Comparison of ENCODE assay signal across 8 cellular contexts in genomic region chrX:47836164-47837072, GRCh38. TPM values are rescaled to one million over a fixed set of nuclear protein-coding genes. Genes with fewer than 3 reads are reported as not detected.
DNase-seq lines count a peak whose midpoint lies in the region; ATAC-seq and TF ChIP-seq lines count a peak whose summit lies in the region.

ZNF81 (plus strand) TSS chrX:47836902; CDS start chrX:47846268, 9,366 bp downstream.

- peaks cover 3% of the 10 kb centered on the region in 2 donors for H3K36me3 Mint-ChIP-seq in CD14-positive monocyte

- intact Hi-C loops in CD14-positive monocyte (cut with micrococcal nuclease), result loop anchor here (5.0 to 10.0 kb wide), 3 partner anchors 182 to 642 kb away; partner anchors contain the start of genes ELK1 (in 1 of the 2), UBA1 (in 1 of the 2) and UXT (in 1 of the 2)

- no peaks in the 10 kb centered on the region for H3K9me3 Mint-ChIP-seq in CD14-positive monocyte

- peaks cover 19% of the 10 kb centered on the region for H3K4me1 Mint-ChIP-seq in CD14-positive monocyte

- TF ChIP-seq CTCF in CD14-positive monocyte (IDR thresholded peaks at IDR 0.05), result no peak

- peak; percentile 93 for ATAC-seq in GM19395 (IDR thresholded peaks at IDR 0.05; ENCODE audit: unreplicated experiment)
- ATAC-seq in HG03558 (IDR thresholded peaks at IDR 0.05; ENCODE audit: extremely low read depth, unreplicated experiment), result peak; percentile 76
- peak; percentile 98 for ATAC-seq in left lobe of liver

- H3K27me3 Mint-ChIP-seq in CD14-positive monocyte (ENCODE audit: low read depth in 3 of 3), result peaks cover 0 to 9% (median 0%) of the 10 kb centered on the region in 3 donors

- DNase-seq in CD14-positive monocyte (ENCODE audit: low spot score) (peak; percentile 96), NCI-H748 (lab: John Stamatoyannopoulos, UW; ENCODE audit: unreplicated experiment) (peak; percentile 98), dedifferentiated amniotic fluid mesenchymal stem cell (ENCODE audit: extremely low spot score) (peak; percentile 91), left lobe of liver (ENCODE audit: low spot score) (peak; percentile 96)
- DNase-seq in activated CD4-positive, alpha-beta T cell treated with anti-CD3 and anti-CD28 coated beads, Interleukin-2, amount 50 U/mL, for 1 hour, result peak; percentile 88
- DNase-seq in stimulated activated CD4-positive, alpha-beta T cell treated with anti-CD3 and anti-CD28 coated beads, Interleukin-2, amount 100 ng/mL, for 24 hours, result peak; percentile 88 to 89

- H3K4me3 Mint-ChIP-seq in CD14-positive monocyte, result peak within 1 kb of the TSS; percentile 98 to 99

- H3K27ac Mint-ChIP-seq in CD14-positive monocyte, result peak within 1 kb of the TSS; percentile 88 to 95 (median 93)

RNA-seq across cellular contexts. Expression of gene ZNF81, which starts in this region (rescaled TPM):
- polyA plus RNA-seq in CD14-positive monocyte, result 1 to 10 TPM; 1.7 to 2.4 TPM
- total RNA-seq in left lobe of liver, result 5.3 TPM

Comparison
In these comparisons a context has a peak if more than half of its experiments do, and no peak if none do; other contexts are left out.
1. Peak in every context shown above with its lines: DNase-seq and ATAC-seq.